9 cellular contexts compared by ENCODE assay signal in genomic region chr17:48542956-48543853, GRCh38. TPM values are rescaled to one million over a fixed set of nuclear protein-coding genes. Genes with fewer than 3 reads are reported as not detected.
DNase-seq lines count a peak whose midpoint lies in the region; ATAC-seq and TF ChIP-seq lines count a peak whose summit lies in the region.
"Had no signal": no experiment of that assay in that cellular context is flagged by ENCODE, and none has a peak within 500 bp of the region (broad histone marks: within the 10 kb centered on the region; RNA-seq: fewer than 3 reads in every experiment).

No MANE protein-coding gene starts in this region.

- no peaks in the 10 kb centered on the region for H3K36me3 ChIP-seq in neural progenitor cell

- H3K36me3 Mint-ChIP-seq in activated T-cell treated with anti-CD3 and anti-CD28 coated beads, Interleukin-2, amount 50 U/mL, for 72 hours (ENCODE audit: insufficient read depth in 2 of 2) = peaks cover 8 to 10% of the 10 kb centered on the region in 2 donors
- H3K36me3 Mint-ChIP-seq in neural progenitor cell = no peaks in the 10 kb centered on the region

- peaks cover 100% of the 10 kb centered on the region for H3K27me3 ChIP-seq in neural progenitor cell

- DNase-seq in AG20443 (ENCODE audit: low spot score) (peak; percentile 48), NCI-H2227 (lab: John Stamatoyannopoulos, UW; ENCODE audit: unreplicated experiment) (peak; percentile 68), fibroblast of pulmonary artery (ENCODE audit: low read depth) (peak; percentile 66), neural progenitor cell (ENCODE audit: low spot score) (peak; percentile 79), NCI-H524 treated with DMSO at 0.1 percent for 48 hours (lab: John Stamatoyannopoulos, UW) (no peak), AG08396 (ENCODE audit: low spot score) (no peak)
- peak; percentile 77 to 78 for DNase-seq in activated T-cell treated with anti-CD3 and anti-CD28 coated beads, Interleukin-2, amount 50 U/mL, for 72 hours

- ATAC-seq in GM19438 (IDR thresholded peaks at IDR 0.05; ENCODE audit: low read depth, unreplicated experiment) = peak; percentile 52
- peak; percentile 66 to 72 for ATAC-seq in activated T-cell treated with anti-CD3 and anti-CD28 coated beads, Interleukin-2, amount 50 U/mL, for 72 hours (replicated peaks in 1 of 2)

- TF ChIP-seq CTCF in fibroblast of pulmonary artery (IDR thresholded peaks at IDR 0.05; ENCODE audit: low read length, missing control alignments) (peak; percentile 3), neural progenitor cell (IDR thresholded peaks at IDR 0.05) (peak; percentile 22)

- H3K27ac ChIP-seq in neural progenitor cell = no peak overlapping the region

- H4K20me1 ChIP-seq in neural progenitor cell (ENCODE audit: low read depth) = peaks cover 78% of the 10 kb centered on the region

- H3K79me2 ChIP-seq in neural progenitor cell (ENCODE audit: low read depth) = no peaks in the 10 kb centered on the region

- H3K4me2 ChIP-seq in neural progenitor cell = peak overlapping the region; percentile 70

- peaks cover 8% of the 10 kb centered on the region for H3F3A ChIP-seq in neural progenitor cell (ENCODE audit: low read depth)

- H3K4me3 ChIP-seq in fibroblast of pulmonary artery (replicated peaks; ENCODE audit: low read depth, low read length) (peak overlapping the region; percentile 80), neural progenitor cell (peak overlapping the region; percentile 30)

- H3K9ac ChIP-seq in neural progenitor cell = no peak overlapping the region

- H3K4me1 Mint-ChIP-seq in activated T-cell treated with anti-CD3 and anti-CD28 coated beads, Interleukin-2, amount 50 U/mL, for 72 hours (ENCODE audit: low read depth) = peaks cover 56% of the 10 kb centered on the region
- H3K4me1 Mint-ChIP-seq in neural progenitor cell = peaks cover 11% of the 10 kb centered on the region

- H3K9me3 Mint-ChIP-seq in activated T-cell treated with anti-CD3 and anti-CD28 coated beads, Interleukin-2, amount 50 U/mL, for 72 hours = no peaks in the 10 kb centered on the region
- H3K9me3 Mint-ChIP-seq in neural progenitor cell = peaks cover 7% of the 10 kb centered on the region

- peak overlapping the region; percentile 90 to 96 for H3K4me3 Mint-ChIP-seq in activated T-cell treated with anti-CD3 and anti-CD28 coated beads, Interleukin-2, amount 50 U/mL, for 72 hours
- peak overlapping the region; percentile 68 for H3K4me3 Mint-ChIP-seq in neural progenitor cell

- H3K27me3 Mint-ChIP-seq in activated T-cell treated with anti-CD3 and anti-CD28 coated beads, Interleukin-2, amount 50 U/mL, for 72 hours (ENCODE audit: low read depth) = peaks cover 7% of the 10 kb centered on the region
- H3K27me3 Mint-ChIP-seq in neural progenitor cell (ENCODE audit: insufficient read depth, low read depth) = peaks cover 87% of the 10 kb centered on the region

- H2AFZ ChIP-seq in neural progenitor cell (replicated peaks) = peak overlapping the region; percentile 53

- no peaks in the 10 kb centered on the region for H3K4me1 ChIP-seq in neural progenitor cell

- H3K27ac Mint-ChIP-seq in activated T-cell treated with anti-CD3 and anti-CD28 coated beads, Interleukin-2, amount 50 U/mL, for 72 hours = peak overlapping the region; percentile 99
- H3K27ac Mint-ChIP-seq in neural progenitor cell = no peak overlapping the region

- no peaks in the 10 kb centered on the region for H3K9me3 ChIP-seq in neural progenitor cell (ENCODE audit: low read depth)

RNA-seq across cellular contexts. Expression of gene HOXB2, which starts 1.7 kb away (rescaled TPM):
- total RNA-seq in activated T-cell treated with anti-CD3 and anti-CD28 coated beads, Interleukin-2, amount 50 U/mL, for 72 hours = 10 to 100 TPM; 18.1 to 37.7 TPM
- total RNA-seq in neural progenitor cell (ENCODE audit: low replicate concordance) = not detected in 2 replicates

RNA-seq across cellular contexts. Expression of gene HOXB1, which starts 12.4 kb away (rescaled TPM):
- not detected for total RNA-seq in activated T-cell treated with anti-CD3 and anti-CD28 coated beads, Interleukin-2, amount 50 U/mL, for 72 hours
- not detected in 2 replicates for total RNA-seq in neural progenitor cell (ENCODE audit: low replicate concordance)
- total RNA-seq: subcutaneous adipose tissue had no signal

RNA-seq across cellular contexts. Expression of gene HOXB4, which starts 34.9 kb away (rescaled TPM):
- 1 to 10 TPM; 1.9 to 3.3 TPM for total RNA-seq in activated T-cell treated with anti-CD3 and anti-CD28 coated beads, Interleukin-2, amount 50 U/mL, for 72 hours
- total RNA-seq in neural progenitor cell (ENCODE audit: low replicate concordance) = not detected in 2 replicates

RNA-seq across cellular contexts. Expression of gene HOXB3, which starts 46.8 kb away (rescaled TPM):
- 1 to 10 TPM; 2.9 to 8.1 TPM for total RNA-seq in activated T-cell treated with anti-CD3 and anti-CD28 coated beads, Interleukin-2, amount 50 U/mL, for 72 hours
- total RNA-seq in neural progenitor cell (ENCODE audit: low replicate concordance) = not detected in 2 replicates

RNA-seq across cellular contexts. Expression of gene HOXB5, which starts 50.4 kb away (rescaled TPM):
- total RNA-seq in activated T-cell treated with anti-CD3 and anti-CD28 coated beads, Interleukin-2, amount 50 U/mL, for 72 hours = not detected
- total RNA-seq in neural progenitor cell (ENCODE audit: low replicate concordance) = not detected in 2 replicates

Comparison
In these comparisons a context has a peak if more than half of its experiments do, and no peak if none do; other contexts are left out.
1. DNase-seq: peak in AG20443 (single experiment), NCI-H2227 (single experiment), activated T-cell treated with anti-CD3 and anti-CD28 coated beads, Interleukin-2, amount 50 U/mL, for 72 hours (2 of 2), fibroblast of pulmonary artery (single experiment) and neural progenitor cell (single experiment); none in NCI-H524 treated with DMSO at 0.1 percent for 48 hours (single experiment) and AG08396 (single experiment).
2. RNA of gene HOXB2, which starts 1.7 kb away (total RNA-seq): 18.1 to 37.7 TPM in activated T-cell treated with anti-CD3 and anti-CD28 coated beads, Interleukin-2, amount 50 U/mL, for 72 hours; not detected in neural progenitor cell; every median in the first group is over 10 times any median in the second.